ENCODE assay signal across 1 cellular context in the genomic region with DNA sequence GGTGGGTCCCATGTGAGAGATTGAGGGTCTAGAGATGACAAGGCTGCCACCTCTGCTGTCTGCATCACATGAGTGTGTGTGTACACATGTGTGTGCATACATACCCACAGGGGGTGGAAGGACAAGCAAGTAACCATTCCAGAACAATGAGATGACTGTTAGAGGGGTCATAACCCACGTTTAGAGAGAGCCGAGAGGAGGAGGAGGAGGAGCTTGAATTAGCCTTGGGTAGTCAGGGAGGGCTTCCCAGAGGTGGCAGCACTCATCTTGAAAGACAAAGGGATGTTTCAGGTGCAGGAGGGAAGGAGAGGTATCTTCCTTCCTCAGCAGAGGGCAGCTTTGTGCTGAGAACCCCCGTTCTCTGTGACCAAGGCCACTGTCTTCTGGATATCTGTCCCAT.
TF ChIP-seq lines count a peak whose summit lies in the region.

No MANE protein-coding gene starts in this region.

TF ChIP-seq in H1, 55 proteins besides CTCF, POLR2A, EP300 and RAD21:
- TF ChIP-seq TAF1 (IDR thresholded peaks at IDR 0.05; ENCODE audit: low read depth, low read length) (no peak), KDM1A (IDR thresholded peaks at IDR 0.05; ENCODE audit: borderline replicate concordance, low read length) (0 out of 2 replicates have a peak, but pooled peaks have one; percentile 41)
